In genomic region chr3:122789585-122790273, GRCh38 we compare ENCODE assay signal across 1 cellular context.
TF ChIP-seq lines count a peak whose summit lies in the region.

No MANE protein-coding gene starts in this region.

TF ChIP-seq in GM23338, 12 proteins besides CTCF, POLR2A, EP300 and RAD21 (continued from another document):
- TF ChIP-seq REST (IDR thresholded peaks at IDR 0.05; ENCODE audit: unreplicated experiment) = no peak
- TF ChIP-seq EZH2phosphoT487 (IDR thresholded peaks at IDR 0.05; ENCODE audit: unreplicated experiment) = no peak
- no peak for TF ChIP-seq ZNF114 (CRISPR knock-in tag; IDR thresholded peaks at IDR 0.05)
- no peak for TF ChIP-seq CREB1 (CRISPR knock-in tag; IDR thresholded peaks at IDR 0.05; ENCODE audit: low read depth)
- TF ChIP-seq ZNF331 (CRISPR knock-in tag; IDR thresholded peaks at IDR 0.05; ENCODE audit: low read depth) = no peak
- TF ChIP-seq ZNF462 (CRISPR knock-in tag; IDR thresholded peaks at IDR 0.05) = no peak
- TF ChIP-seq EZH2 (IDR thresholded peaks at IDR 0.05; ENCODE audit: low read depth, unreplicated experiment) = no peak
- no peak for TF ChIP-seq POLR2AphosphoS5 (IDR thresholded peaks at IDR 0.05; ENCODE audit: low read depth)
- no peak for TF ChIP-seq STAT1 (IDR thresholded peaks at IDR 0.05; ENCODE audit: unreplicated experiment)
- no peak for TF ChIP-seq JUNB (IDR thresholded peaks at IDR 0.05; ENCODE audit: unreplicated experiment)
